In genomic region chr14:105337966-105338365, GRCh38 we compare ENCODE assay signal across 13 cellular contexts. TPM values are rescaled to one million over a fixed set of nuclear protein-coding genes. Genes with fewer than 3 reads are reported as not detected.
DNase-seq lines count a peak whose midpoint lies in the region; ATAC-seq and TF ChIP-seq lines count a peak whose summit lies in the region.
"Had no signal": no experiment of that assay in that cellular context is flagged by ENCODE, and none has a peak within 500 bp of the region (broad histone marks: within the 10 kb centered on the region; RNA-seq: fewer than 3 reads in every experiment).

No MANE protein-coding gene starts in this region.

- no peak for TF ChIP-seq POLR2A in gastrocnemius medialis (IDR thresholded peaks at IDR 0.05)

- no peaks in the 10 kb centered on the region for H3K27me3 ChIP-seq in right atrium auricular region
- H3K27me3 ChIP-seq in gastrocnemius medialis = no peaks in the 10 kb centered on the region
- H3K27me3 ChIP-seq: esophagus muscularis mucosa, vagina had no signal

- in situ Hi-C loops in gastrocnemius medialis (cut with MboI; ENCODE audit: low sequenced_read_pairs in 4 of 4) = loop anchor here in 1 of 4 donors (25.0 kb wide), 1 partner anchor 126 kb away; no protein-coding TSS in a partner anchor

- intact Hi-C loops in gastrocnemius medialis (cut with DNase I; ENCODE audit: low total_unique reads) = no loop called here

- TF ChIP-seq CTCF in right atrium auricular region (IDR thresholded peaks at IDR 0.05) = no peak
- TF ChIP-seq CTCF in gastrocnemius medialis (IDR thresholded peaks at IDR 0.05 in 4 of 5, conservative IDR thresholded peaks at IDR 0.05 in 1 of 5) = no peak

- peak overlapping the region; percentile 55 to 75 for H3K27ac ChIP-seq in right atrium auricular region
- peak overlapping the region; percentile 56 to 79 (median 66) for H3K27ac ChIP-seq in gastrocnemius medialis
- H3K27ac ChIP-seq: vagina had no signal

- no peaks in the 10 kb centered on the region for H3K36me3 ChIP-seq in right atrium auricular region
- no peaks in the 10 kb centered on the region for H3K36me3 ChIP-seq in gastrocnemius medialis
- H3K36me3 ChIP-seq: esophagus muscularis mucosa, vagina had no signal

- DNase-seq in CD1c-positive myeloid dendritic cell (ENCODE audit: extremely low spot score) (peak; percentile 45), amniotic epithelial cell (ENCODE audit: low read depth) (peak; percentile 20), right atrium auricular region (ENCODE audit: low spot score) (no peak), gastrocnemius medialis (peak in 1 of 2 donors; percentile 75), NCI-H2196 treated with DMSO at 0.1 percent for 48 hours (lab: John Stamatoyannopoulos, UW; ENCODE audit: unreplicated experiment) (no peak)
- DNase-seq in activated T-cell treated with anti-CD3 and anti-CD28 coated beads, Interleukin-2, amount 50 U/mL, for 1 hour = no peak
- DNase-seq: activated CD4-positive, alpha-beta T cell treated with anti-CD3 and anti-CD28 coated beads, Interleukin-2, amount 50 U/mL, for 1 hour; central memory CD4-positive, alpha-beta T cell; naive thymus-derived CD4-positive, alpha-beta T cell had no signal

- peak; percentile 65 to 71 for ATAC-seq in gastrocnemius medialis
- ATAC-seq in GM21619 (IDR thresholded peaks at IDR 0.05; ENCODE audit: unreplicated experiment) = no peak
- no peak for ATAC-seq in GM21529 (IDR thresholded peaks at IDR 0.05; ENCODE audit: unreplicated experiment)
- ATAC-seq: naive thymus-derived CD4-positive, alpha-beta T cell had no signal

- H3K4me3 ChIP-seq in right atrium auricular region (no peak overlapping the region), gastrocnemius medialis (no peak overlapping the region)
- H3K4me3 ChIP-seq: esophagus muscularis mucosa, vagina had no signal

- H3K9me3 ChIP-seq in right atrium auricular region (no peaks in the 10 kb centered on the region), gastrocnemius medialis (no peaks in the 10 kb centered on the region)
- H3K9me3 ChIP-seq: esophagus muscularis mucosa, vagina had no signal

- H3K4me1 ChIP-seq in right atrium auricular region = peaks cover 0 to 80% of the 10 kb centered on the region in 2 donors
- H3K4me1 ChIP-seq in gastrocnemius medialis = peaks cover 71 to 72% of the 10 kb centered on the region in 2 donors

RNA-seq across cellular contexts. Expression of gene PACS2, which starts 23.4 kb away (rescaled TPM):
- total RNA-seq in right atrium auricular region = 10 to 100 TPM; 55.0 to 59.7 TPM
- 100 to 1,000 TPM in 1 of 4 donors, 10 to 100 TPM in 3; 81.0 to 115 (median 93.1) TPM for total RNA-seq in gastrocnemius medialis

RNA-seq across cellular contexts. Expression of gene BRF1, which starts 37.2 kb away (rescaled TPM):
- total RNA-seq in right atrium auricular region = 10 to 100 TPM; 16.2 to 17.2 TPM
- total RNA-seq in gastrocnemius medialis = 10 to 100 TPM; 19.5 to 27.4 (median 21.4) TPM

Comparison
In these comparisons a context has a peak if more than half of its experiments do, and no peak if none do; other contexts are left out.
1. DNase-seq: peak in CD1c-positive myeloid dendritic cell (single experiment) and amniotic epithelial cell (single experiment); none in right atrium auricular region (single experiment), activated T-cell treated with anti-CD3 and anti-CD28 coated beads, Interleukin-2, amount 50 U/mL, for 1 hour (single experiment) and NCI-H2196 treated with DMSO at 0.1 percent for 48 hours (single experiment).
2. ATAC-seq: peak in gastrocnemius medialis (2 of 2); none in GM21619 (single experiment) and GM21529 (single experiment).